32 cellular contexts compared by ENCODE assay signal in the genomic region with DNA sequence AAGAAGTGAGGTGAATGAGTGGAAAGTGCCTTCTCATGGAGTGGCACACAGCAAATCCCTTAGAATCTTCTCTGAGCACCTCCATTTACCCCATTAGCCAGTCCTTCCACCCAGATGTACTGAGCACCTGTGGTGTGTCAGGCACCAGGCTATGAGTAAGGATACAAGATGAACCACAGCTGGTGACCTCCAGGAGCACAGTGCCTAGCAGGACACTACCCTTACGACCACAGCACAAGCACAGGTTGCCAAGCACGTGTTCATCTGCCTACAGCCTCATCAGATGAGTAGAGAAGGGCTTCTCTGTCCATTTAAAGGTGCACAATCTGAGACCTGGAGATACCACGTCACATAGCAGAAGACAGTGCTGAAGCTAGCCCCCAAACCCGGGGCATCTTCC. TPM values are rescaled to one million over a fixed set of nuclear protein-coding genes. Genes with fewer than 3 reads are reported as not detected.
"Had no signal": no experiment of that assay in that cellular context is flagged by ENCODE, and none has a peak within 500 bp of the region (broad histone marks: within the 10 kb centered on the region; RNA-seq: fewer than 3 reads in every experiment).

No MANE protein-coding gene starts in this region.

- H3K27ac Mint-ChIP-seq: activated naive CD4-positive, alpha-beta T cell treated with anti-CD3 and anti-CD28 coated beads for 36 hours; activated naive CD4-positive, alpha-beta T cell treated with anti-CD3 and anti-CD28 coated beads, Interleukin-2, amount 50 U/mL, for 72 hours; activated T-helper 1 cell treated with anti-CD3 and anti-CD28 coated beads, Interleukin-12 subunit alpha, Interleukin-12 subunit beta, Interleukin-2, Interleukin-4 antibody, amounts not matched to agents 30 ng/mL and 10 ng/mL and 1 ng/mL, durations not matched to agents 14 hours and 24 hours and 36 hours; brain had no signal

- H3K36me3 ChIP-seq: adrenal gland, MG63, WERI-Rb-1 had no signal

- H3K4me3 Mint-ChIP-seq: activated naive CD4-positive, alpha-beta T cell treated with anti-CD3 and anti-CD28 coated beads for 36 hours; activated T-cell treated with anti-CD3 and anti-CD28 coated beads, Interleukin-2, amount 50 U/mL, for 4 hours; activated T-helper 1 cell treated with anti-CD3 and anti-CD28 coated beads, Interleukin-12 subunit alpha, Interleukin-12 subunit beta, Interleukin-2, Interleukin-4 antibody, amounts not matched to agents 30 ng/mL and 10 ng/mL and 1 ng/mL, durations not matched to agents 14 hours and 24 hours and 36 hours; brain had no signal

- H3K4me3 ChIP-seq: adrenal gland, MG63 had no signal

- H3K9me3 Mint-ChIP-seq: activated naive CD4-positive, alpha-beta T cell treated with anti-CD3 and anti-CD28 coated beads for 36 hours; activated naive CD4-positive, alpha-beta T cell treated with anti-CD3 and anti-CD28 coated beads, Interleukin-2, amount 50 U/mL, for 72 hours; activated T-cell treated with anti-CD3 and anti-CD28 coated beads, Interleukin-2, amount 50 U/mL, for 4 hours; activated T-helper 1 cell treated with anti-CD3 and anti-CD28 coated beads, Interleukin-12 subunit alpha, Interleukin-12 subunit beta, Interleukin-2, Interleukin-4 antibody, amounts not matched to agents 30 ng/mL and 10 ng/mL and 1 ng/mL, durations not matched to agents 14 hours and 24 hours and 36 hours had no signal

- ATAC-seq: activated naive CD4-positive, alpha-beta T cell treated with anti-CD3 and anti-CD28 coated beads, Interleukin-2, amount 50 U/mL, for 72 hours; HepG2; Right ventricle myocardium inferior had no signal

- H3K4me1 ChIP-seq: adrenal gland had no signal

- H3K36me3 Mint-ChIP-seq: activated naive CD4-positive, alpha-beta T cell treated with anti-CD3 and anti-CD28 coated beads, Interleukin-2, amount 50 U/mL, for 72 hours; brain had no signal

- H3K9me3 ChIP-seq: adrenal gland, MG63 had no signal

- H3K27ac ChIP-seq: adrenal gland, RWPE1, WERI-Rb-1 had no signal

- FAIRE-seq: bronchial epithelial cell, HepG2 had no signal

- H3K27me3 ChIP-seq: adrenal gland, MG63 had no signal

- H3K4me1 Mint-ChIP-seq: brain had no signal

- DNase-seq: activated CD4-positive, alpha-beta T cell treated with anti-CD3 and anti-CD28 coated beads for 1 hour; activated CD4-positive, alpha-beta T cell treated with anti-CD3 and anti-CD28 coated beads for 48 hours; activated CD4-positive, alpha-beta T cell treated with anti-CD3 and anti-CD28 coated beads, Interleukin-2, amount 50 U/mL, for 48 hours; activated CD4-positive, CD25-positive, alpha-beta regulatory T cell; activated CD8-positive, alpha-beta memory T cell treated with anti-CD3 and anti-CD28 coated beads, Interleukin-2, amount 50 U/mL, for 4 hours; activated gamma-delta T cell treated with Interleukin-2 at 50 U/mL for 16 hours; activated naive CD4-positive, alpha-beta T cell treated with anti-CD3 and anti-CD28 coated beads for 36 hours; activated T-cell treated with anti-CD3 and anti-CD28 coated beads for 4 hours; activated T-cell treated with anti-CD3 and anti-CD28 coated beads, Interleukin-2, amount 50 U/mL, for 4 hours; adrenal gland; caudate nucleus; Kasumi-1; KG1; MG63; NCI-H1048; NCI-H146; NCI-H187 treated with DMSO at 0.1 percent for 48 hours; NCI-H2081; NCI-H226; NCI-H446 treated with DMSO at 0.1 percent for 48 hours; NCI-H524; NCI-H69; SIG-M5; T1000; WERI-Rb-1 had no signal

RNA-seq across cellular contexts. Expression of gene MYLK, which starts 6.2 kb away (rescaled TPM):
- total RNA-seq: activated naive CD4-positive, alpha-beta T cell treated with anti-CD3 and anti-CD28 coated beads for 36 hours had no signal
